ENCODE assay signal across 8 cellular contexts in the genomic region with DNA sequence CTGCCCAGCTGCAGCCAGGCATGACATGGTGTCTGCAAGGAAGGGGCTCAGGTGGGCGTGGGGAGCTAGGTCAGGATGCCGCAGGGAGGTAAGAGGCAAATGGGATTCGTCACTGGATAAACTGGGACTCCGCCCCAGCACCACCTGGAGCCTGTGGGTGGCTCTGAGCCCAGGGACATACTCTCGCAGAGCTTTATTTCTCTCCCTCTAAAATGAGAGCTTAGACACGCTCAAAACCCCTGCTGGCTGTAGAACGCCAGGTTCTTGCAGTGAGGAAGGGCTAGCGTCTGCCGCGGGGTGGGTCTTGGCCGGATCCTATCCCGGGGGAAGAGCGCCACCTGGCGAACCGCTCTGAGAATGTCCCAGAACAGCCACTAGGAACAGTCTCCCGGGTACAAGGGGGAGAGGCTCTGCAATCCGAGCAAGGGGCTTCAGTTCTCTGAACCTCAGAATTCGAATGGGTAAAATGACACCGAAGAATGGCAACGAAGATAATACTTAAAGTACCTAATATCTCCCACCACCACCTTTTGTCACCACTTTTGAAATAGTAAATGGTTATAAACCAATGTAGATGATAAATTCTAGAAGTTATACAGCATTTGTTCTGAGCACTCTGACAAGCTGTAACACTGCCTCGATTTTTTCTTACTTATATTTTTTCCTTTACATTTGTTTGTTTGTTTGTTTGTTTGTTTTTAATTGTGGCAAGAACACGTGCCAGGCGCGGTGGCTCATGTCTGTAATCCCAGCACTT. TPM values are rescaled to one million over a fixed set of nuclear protein-coding genes. Genes with fewer than 3 reads are reported as not detected.
A peak's percentile ranks its signal among the peaks of the same experiment; 100 is the strongest.
DNase-seq lines count a peak whose midpoint lies in the region; ATAC-seq and FAIRE-seq lines count a peak whose summit lies in the region.

No MANE protein-coding gene starts in this region.

- FAIRE-seq in A204.1 (lab: Jason Lieb, UNC) = peak; percentile 34

- peak; percentile 37 for DNase-seq in NCI-H510A (lab: John Stamatoyannopoulos, UW)
- peak; percentile 80 for DNase-seq in activated CD4-positive, alpha-beta T cell treated with anti-CD3 and anti-CD28 coated beads, Interleukin-2, amount 50 U/mL, for 1 hour
- DNase-seq in dedifferentiated amniotic fluid mesenchymal stem cell (ENCODE audit: extremely low spot score) = peak; percentile 73
- DNase-seq in left lobe of liver (ENCODE audit: low spot score) = peak; percentile 67
- peak; percentile 63 for DNase-seq in stimulated activated CD4-positive, alpha-beta T cell treated with anti-CD3 and anti-CD28 coated beads, Interleukin-2, amount 100 ng/mL, for 4 hours (ENCODE audit: low read depth)

- peak; percentile 97 for ATAC-seq in GM18511 (IDR thresholded peaks at IDR 0.05; ENCODE audit: unreplicated experiment)
- ATAC-seq in HG03103 (IDR thresholded peaks at IDR 0.05; ENCODE audit: low read depth, unreplicated experiment) = peak; percentile 91
- peak; percentile 99 for ATAC-seq in left lobe of liver

RNA-seq across cellular contexts. Expression of a gene that starts 53.2 kb away (rescaled TPM):
- total RNA-seq in left lobe of liver = 2.8 TPM

Comparison
In these comparisons a context has a peak if more than half of its experiments do, and no peak if none do; other contexts are left out.
1. Peak in every context shown above with its lines: DNase-seq and ATAC-seq.